ENCODE assay signal across 13 cellular contexts in the genomic region with DNA sequence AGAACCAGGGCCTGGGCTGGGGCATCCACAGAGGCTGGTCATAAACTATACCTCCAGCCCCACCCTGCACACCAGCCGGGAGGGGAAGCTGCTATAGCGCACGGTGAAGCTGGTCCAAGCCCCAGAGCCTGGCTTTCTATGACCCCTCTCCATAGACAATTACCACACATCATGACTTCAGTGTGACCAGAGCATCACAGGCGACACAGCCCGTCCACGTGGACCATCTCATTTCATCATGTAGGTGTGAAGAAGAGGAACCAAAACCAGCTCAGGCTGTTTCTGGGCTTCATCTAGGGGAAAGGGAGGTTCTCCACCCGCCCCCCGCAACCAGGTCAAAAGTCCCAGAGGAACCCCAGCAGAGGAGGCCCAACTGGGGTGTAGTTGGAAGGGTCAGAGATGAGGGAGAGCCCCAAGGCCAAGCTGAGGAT. TPM values are rescaled to one million over a fixed set of nuclear protein-coding genes. Genes with fewer than 3 reads are reported as not detected.
DNase-seq lines count a peak whose midpoint lies in the region; ATAC-seq, FAIRE-seq and TF ChIP-seq lines count a peak whose summit lies in the region.
"Had no signal": no experiment of that assay in that cellular context is flagged by ENCODE, and none has a peak within 500 bp of the region (broad histone marks: within the 10 kb centered on the region; RNA-seq: fewer than 3 reads in every experiment).

No MANE protein-coding gene starts in this region.

- DNase-seq in GM13976 (ENCODE audit: low spot score), result peak; percentile 82
- DNase-seq in activated naive CD8-positive, alpha-beta T cell treated with anti-CD3 and anti-CD28 coated beads, Interleukin-2, amount 10 ng/mL, durations not matched to agents 7 days and 5 days, result no peak
- peak; percentile 41 for DNase-seq in pons (ENCODE audit: low spot score)
- DNase-seq in NCI-H510A treated with DMSO at 0.1 percent for 48 hours (lab: John Stamatoyannopoulos, UW), result no peak
- no peak for DNase-seq in frontal cortex (ENCODE audit: low spot score in 2 of 2)
- DNase-seq in DMS53 treated with DMSO at 0.1 percent for 48 hours (lab: John Stamatoyannopoulos, UW; ENCODE audit: unreplicated experiment), result no peak
- DNase-seq: gastrocnemius medialis, lower lobe of right lung, NCI-H1092 treated with DMSO at 0.1 percent for 48 hours had no signal

- H3K27ac Mint-ChIP-seq in activated naive CD8-positive, alpha-beta T cell treated with anti-CD3 and anti-CD28 coated beads, Interleukin-2, amount 10 ng/mL, durations not matched to agents 7 days and 5 days, result peak overlapping the region; percentile 21

- no peaks in the 10 kb centered on the region for H3K27me3 Mint-ChIP-seq in activated naive CD8-positive, alpha-beta T cell treated with anti-CD3 and anti-CD28 coated beads, Interleukin-2, amount 10 ng/mL, durations not matched to agents 7 days and 5 days

- H3K4me3 Mint-ChIP-seq in activated naive CD8-positive, alpha-beta T cell treated with anti-CD3 and anti-CD28 coated beads, Interleukin-2, amount 10 ng/mL, durations not matched to agents 7 days and 5 days, result no peak overlapping the region

- ATAC-seq in HG02885 (IDR thresholded peaks at IDR 0.05; ENCODE audit: poor library complexity, unreplicated experiment) (peak; percentile 51), HG03469 (IDR thresholded peaks at IDR 0.05; ENCODE audit: unreplicated experiment) (no peak)
- no peak for ATAC-seq in activated naive CD8-positive, alpha-beta T cell treated with anti-CD3 and anti-CD28 coated beads, Interleukin-2, amount 10 ng/mL, durations not matched to agents 7 days and 5 days (ENCODE audit: low read depth)
- ATAC-seq: gastrocnemius medialis had no signal

- H3K4me1 Mint-ChIP-seq in activated naive CD8-positive, alpha-beta T cell treated with anti-CD3 and anti-CD28 coated beads, Interleukin-2, amount 10 ng/mL, durations not matched to agents 7 days and 5 days, result peaks cover 24% of the 10 kb centered on the region

- TF ChIP-seq CTCF in GM13976 (IDR thresholded peaks at IDR 0.05; ENCODE audit: borderline replicate concordance, control extremely low read depth, extremely low read depth, insufficient read depth, missing control alignments), result no peak

- peaks cover 2% of the 10 kb centered on the region for H3K36me3 Mint-ChIP-seq in activated naive CD8-positive, alpha-beta T cell treated with anti-CD3 and anti-CD28 coated beads, Interleukin-2, amount 10 ng/mL, durations not matched to agents 7 days and 5 days

- H3K9me3 Mint-ChIP-seq in activated naive CD8-positive, alpha-beta T cell treated with anti-CD3 and anti-CD28 coated beads, Interleukin-2, amount 10 ng/mL, durations not matched to agents 7 days and 5 days, result no peaks in the 10 kb centered on the region

- POLR2A ChIA-PET in activated naive CD8-positive, alpha-beta T cell treated with anti-CD3 and anti-CD28 coated beads, Interleukin-2, amount 10 ng/mL, durations not matched to agents 7 days and 5 days (lab: Charles Lee), result no interaction called here

- no peak for FAIRE-seq in frontal cortex (lab: Jason Lieb, UNC)

- in situ Hi-C loops in GM13976 (cut with MboI; ENCODE audit: low sequenced_read_pairs, unreplicated experiment), result no loop called here

RNA-seq across cellular contexts. Expression of gene CXCR5, which starts 3.0 kb away (rescaled TPM):
- 1 to 10 TPM; 1.9 to 2.2 TPM for total RNA-seq in activated naive CD8-positive, alpha-beta T cell treated with anti-CD3 and anti-CD28 coated beads, Interleukin-2, amount 10 ng/mL, durations not matched to agents 7 days and 5 days
- not detected for total RNA-seq in frontal cortex
- total RNA-seq: cardiac muscle cell, Daoy, gastrocnemius medialis had no signal

RNA-seq across cellular contexts. Expression of gene BCL9L, which starts 39.0 kb away (rescaled TPM):
- 100 to 1,000 TPM; 116 to 128 TPM for total RNA-seq in activated naive CD8-positive, alpha-beta T cell treated with anti-CD3 and anti-CD28 coated beads, Interleukin-2, amount 10 ng/mL, durations not matched to agents 7 days and 5 days
- total RNA-seq in frontal cortex, result 8.6 TPM

Comparison
In these comparisons a context has a peak if more than half of its experiments do, and no peak if none do; other contexts are left out.
1. DNase-seq: peak in GM13976 (single experiment) and pons (single experiment); none in activated naive CD8-positive, alpha-beta T cell treated with anti-CD3 and anti-CD28 coated beads, Interleukin-2, amount 10 ng/mL, durations not matched to agents 7 days and 5 days (single experiment), NCI-H510A treated with DMSO at 0.1 percent for 48 hours (single experiment), frontal cortex (0 of 2) and DMS53 treated with DMSO at 0.1 percent for 48 hours (single experiment).
2. RNA of gene BCL9L, which starts 39.0 kb away (total RNA-seq): 116 to 128 TPM in activated naive CD8-positive, alpha-beta T cell treated with anti-CD3 and anti-CD28 coated beads, Interleukin-2, amount 10 ng/mL, durations not matched to agents 7 days and 5 days; 8.6 TPM in frontal cortex (single experiment); every median in the first group is over 10 times any median in the second.